Comparison of ENCODE assay signal across 23 cellular contexts in genomic region chr5:80372780-80373179, GRCh38. TPM values are rescaled to one million over a fixed set of nuclear protein-coding genes. Genes with fewer than 3 reads are reported as not detected.
"Had no signal": no experiment of that assay in that cellular context is flagged by ENCODE, and none has a peak within 500 bp of the region (broad histone marks: within the 10 kb centered on the region; RNA-seq: fewer than 3 reads in every experiment).

No MANE protein-coding gene starts in this region.

- H3K36me3 Mint-ChIP-seq: natural killer cell treated with Interleukin-12 subunit alpha and Interleukin-12 subunit beta and Interleukin-15 and Interleukin-18, amount 100 ng/mL, for 72 hours had no signal

- H3K4me3 Mint-ChIP-seq: dendritic cell treated with granulocyte-macrophage colony-stimulating factor and Interleukin-4, amounts not matched to agents 40 ng/mL and 50 ng/mL, for 4 days; natural killer cell treated with Interleukin-12 subunit alpha and Interleukin-12 subunit beta and Interleukin-15 and Interleukin-18, amount 100 ng/mL, for 72 hours; type B pancreatic cell had no signal

- ATAC-seq: heart left ventricle; left lobe of liver; natural killer cell treated with Interleukin-12 subunit alpha and Interleukin-12 subunit beta and Interleukin-15 and Interleukin-18, amount 100 ng/mL, for 72 hours; psoas muscle; sciatic nerve had no signal

- H3K27ac Mint-ChIP-seq: dendritic cell treated with granulocyte-macrophage colony-stimulating factor and Interleukin-4, amounts not matched to agents 40 ng/mL and 50 ng/mL, for 4 days; natural killer cell treated with Interleukin-12 subunit alpha and Interleukin-12 subunit beta and Interleukin-15 and Interleukin-18, amount 100 ng/mL, for 72 hours; type B pancreatic cell had no signal

- H3K9me3 Mint-ChIP-seq: natural killer cell treated with Interleukin-12 subunit alpha and Interleukin-12 subunit beta and Interleukin-15 and Interleukin-18, amount 100 ng/mL, for 72 hours had no signal

- DNase-seq: cerebellar nuclear complex; esophagus squamous epithelium; foreskin fibroblast; heart left ventricle; kidney glomerular epithelial cell; mammary epithelial cell; occipital lobe; psoas muscle; spleen; stimulated activated CD4-positive, alpha-beta T cell treated with anti-CD3 and anti-CD28 coated beads, Interleukin-15, amount 100 ng/mL, for 24 hours; stimulated activated naive CD4-positive, alpha-beta T cell; stomach; thyroid gland had no signal

- H3K27me3 Mint-ChIP-seq: type B pancreatic cell had no signal

RNA-seq across cellular contexts. Expression of gene SPZ1, which starts 53.0 kb away (rescaled TPM):
- total RNA-seq: epithelial cell of proximal tubule; esophagus squamous epithelium; glomerular endothelial cell; heart left ventricle; left lobe of liver; lower leg skin; mammary epithelial cell; natural killer cell treated with Interleukin-12 subunit alpha and Interleukin-12 subunit beta and Interleukin-15 and Interleukin-18, amount 100 ng/mL, for 72 hours; occipital lobe; psoas muscle; sciatic nerve; skeletal muscle tissue; spleen; stomach; suprapubic skin; thyroid gland had no signal
